In genomic region chr21:46668381-46668780, GRCh38 we compare ENCODE assay signal across 10 cellular contexts. TPM values are rescaled to one million over a fixed set of nuclear protein-coding genes. Genes with fewer than 3 reads are reported as not detected.
A peak's percentile ranks its signal among the peaks of the same experiment; 100 is the strongest.
DNase-seq lines count a peak whose midpoint lies in the region; ATAC-seq and TF ChIP-seq lines count a peak whose summit lies in the region.
"Had no signal": no experiment of that assay in that cellular context is flagged by ENCODE, and none has a peak within 500 bp of the region (broad histone marks: within the 10 kb centered on the region; RNA-seq: fewer than 3 reads in every experiment).

No MANE protein-coding gene starts in this region.

- peaks cover 2% of the 10 kb centered on the region for H3K36me3 Mint-ChIP-seq in activated CD8-positive, alpha-beta memory T cell treated with anti-CD3 and anti-CD28 coated beads, Interleukin-2, amount 10 ng/mL, durations not matched to agents 7 days and 5 days
- H3K36me3 Mint-ChIP-seq in activated CD4-positive, alpha-beta memory T cell treated with anti-CD3 and anti-CD28 coated beads for 36 hours = peaks cover 11% of the 10 kb centered on the region
- peaks cover 9% of the 10 kb centered on the region for H3K36me3 Mint-ChIP-seq in stimulated activated effector memory CD8-positive, alpha-beta T cell treated with anti-CD3 and anti-CD28 coated beads, Interleukin-12 subunit alpha, Interleukin-12 subunit beta, amount 100 ng/mL, for 72 hours

- CTCF ChIA-PET in activated CD8-positive, alpha-beta memory T cell treated with anti-CD3 and anti-CD28 coated beads, Interleukin-2, amount 10 ng/mL, durations not matched to agents 7 days and 5 days (lab: Charles Lee) = no interaction called here
- CTCF ChIA-PET in activated CD4-positive, alpha-beta memory T cell treated with anti-CD3 and anti-CD28 coated beads for 36 hours (lab: Charles Lee) = interaction anchor here (1.3 kb wide), 1 partner anchor 116 kb away, joined by 4 read pairs; no protein-coding TSS in a partner anchor

- intact Hi-C loops in activated CD4-positive, alpha-beta memory T cell treated with anti-CD3 and anti-CD28 coated beads for 36 hours (cut with micrococcal nuclease) = no loop called here

- H3K4me3 ChIP-seq in fibroblast of pulmonary artery (replicated peaks; ENCODE audit: low read depth, low read length) = peak overlapping the region; percentile 60

- peaks cover 16% of the 10 kb centered on the region for H3K27me3 Mint-ChIP-seq in activated CD8-positive, alpha-beta memory T cell treated with anti-CD3 and anti-CD28 coated beads, Interleukin-2, amount 10 ng/mL, durations not matched to agents 7 days and 5 days
- peaks cover 2% of the 10 kb centered on the region for H3K27me3 Mint-ChIP-seq in activated CD4-positive, alpha-beta memory T cell treated with anti-CD3 and anti-CD28 coated beads for 36 hours

- peaks cover 17% of the 10 kb centered on the region for H3K4me1 Mint-ChIP-seq in activated CD8-positive, alpha-beta memory T cell treated with anti-CD3 and anti-CD28 coated beads, Interleukin-2, amount 10 ng/mL, durations not matched to agents 7 days and 5 days
- H3K4me1 Mint-ChIP-seq in activated CD4-positive, alpha-beta memory T cell treated with anti-CD3 and anti-CD28 coated beads for 36 hours (ENCODE audit: low read depth) = peaks cover 9% of the 10 kb centered on the region
- peaks cover 7% of the 10 kb centered on the region for H3K4me1 Mint-ChIP-seq in stimulated activated effector memory CD8-positive, alpha-beta T cell treated with anti-CD3 and anti-CD28 coated beads, Interleukin-12 subunit alpha, Interleukin-12 subunit beta, amount 100 ng/mL, for 72 hours

- H3K27ac Mint-ChIP-seq in activated CD8-positive, alpha-beta memory T cell treated with anti-CD3 and anti-CD28 coated beads, Interleukin-2, amount 10 ng/mL, durations not matched to agents 7 days and 5 days = no peak overlapping the region
- H3K27ac Mint-ChIP-seq in activated CD4-positive, alpha-beta memory T cell treated with anti-CD3 and anti-CD28 coated beads for 36 hours = no peak overlapping the region
- no peak overlapping the region for H3K27ac Mint-ChIP-seq in stimulated activated effector memory CD8-positive, alpha-beta T cell treated with anti-CD3 and anti-CD28 coated beads, Interleukin-12 subunit alpha, Interleukin-12 subunit beta, amount 100 ng/mL, for 72 hours

- DNase-seq in activated CD8-positive, alpha-beta memory T cell treated with anti-CD3 and anti-CD28 coated beads, Interleukin-2, amount 10 ng/mL, durations not matched to agents 7 days and 5 days = no peak
- DNase-seq in activated CD8-positive, alpha-beta memory T cell treated with anti-CD3 and anti-CD28 coated beads, Interleukin-2, amount 50 U/mL, for 4 hours = no peak
- DNase-seq in activated CD4-positive, alpha-beta memory T cell treated with anti-CD3 and anti-CD28 coated beads for 36 hours = no peak
- DNase-seq in fibroblast of pulmonary artery (ENCODE audit: low read depth) (no peak), anterior cingulate cortex (lab: John Stamatoyannopoulos, UW) (no peak)
- no peak for DNase-seq in stimulated activated effector memory CD8-positive, alpha-beta T cell treated with anti-CD3 and anti-CD28 coated beads, Interleukin-12 subunit alpha, Interleukin-12 subunit beta, amount 100 ng/mL, for 72 hours (ENCODE audit: low spot score in 2 of 2)
- DNase-seq in stimulated activated CD4-positive, alpha-beta T cell treated with anti-CD3 and anti-CD28 coated beads, Interleukin-1b, Interleukin-23, amount 100 ng/mL, for 48 hours = no peak
- DNase-seq: AML-193, MV-4-11 had no signal

- POLR2A ChIA-PET in activated CD4-positive, alpha-beta memory T cell treated with anti-CD3 and anti-CD28 coated beads for 36 hours (lab: Charles Lee) = interaction anchor here (1.0 kb wide), 1 partner anchor 33 kb away, joined by 3 read pairs; the partner anchor contains the start of gene PRMT2

- H3K9me3 Mint-ChIP-seq in activated CD8-positive, alpha-beta memory T cell treated with anti-CD3 and anti-CD28 coated beads, Interleukin-2, amount 10 ng/mL, durations not matched to agents 7 days and 5 days (ENCODE audit: low read depth) = no peaks in the 10 kb centered on the region
- H3K9me3 Mint-ChIP-seq in activated CD4-positive, alpha-beta memory T cell treated with anti-CD3 and anti-CD28 coated beads for 36 hours = no peaks in the 10 kb centered on the region
- H3K9me3 Mint-ChIP-seq in stimulated activated effector memory CD8-positive, alpha-beta T cell treated with anti-CD3 and anti-CD28 coated beads, Interleukin-12 subunit alpha, Interleukin-12 subunit beta, amount 100 ng/mL, for 72 hours = no peaks in the 10 kb centered on the region

- no peak for ATAC-seq in activated CD8-positive, alpha-beta memory T cell treated with anti-CD3 and anti-CD28 coated beads, Interleukin-2, amount 10 ng/mL, durations not matched to agents 7 days and 5 days
- ATAC-seq in stimulated activated effector memory CD8-positive, alpha-beta T cell treated with anti-CD3 and anti-CD28 coated beads, Interleukin-12 subunit alpha, Interleukin-12 subunit beta, amount 100 ng/mL, for 72 hours = no peak
- no peak for ATAC-seq in HG02798 (IDR thresholded peaks at IDR 0.05; ENCODE audit: poor library complexity, unreplicated experiment)

- TF ChIP-seq CTCF in fibroblast of pulmonary artery (IDR thresholded peaks at IDR 0.05; ENCODE audit: low read length, missing control alignments) = no peak

- peak overlapping the region; percentile 70 for H3K4me3 Mint-ChIP-seq in activated CD8-positive, alpha-beta memory T cell treated with anti-CD3 and anti-CD28 coated beads, Interleukin-2, amount 10 ng/mL, durations not matched to agents 7 days and 5 days
- peak overlapping the region; percentile 74 for H3K4me3 Mint-ChIP-seq in activated CD4-positive, alpha-beta memory T cell treated with anti-CD3 and anti-CD28 coated beads for 36 hours
- H3K4me3 Mint-ChIP-seq in stimulated activated effector memory CD8-positive, alpha-beta T cell treated with anti-CD3 and anti-CD28 coated beads, Interleukin-12 subunit alpha, Interleukin-12 subunit beta, amount 100 ng/mL, for 72 hours = peak overlapping the region; percentile 74

RNA-seq across cellular contexts. Expression of gene PRMT2, which starts 32.9 kb away (rescaled TPM):
- total RNA-seq in activated CD8-positive, alpha-beta memory T cell treated with anti-CD3 and anti-CD28 coated beads, Interleukin-2, amount 10 ng/mL, durations not matched to agents 7 days and 5 days = 100 to 1,000 TPM in 1 of 2 experiments, 10 to 100 TPM in 1; 99.7 to 107 TPM
- total RNA-seq in activated CD4-positive, alpha-beta memory T cell treated with anti-CD3 and anti-CD28 coated beads for 36 hours = 10 to 100 TPM; 85.4 to 90.7 TPM
